9 cellular contexts compared by ENCODE assay signal in the genomic region with DNA sequence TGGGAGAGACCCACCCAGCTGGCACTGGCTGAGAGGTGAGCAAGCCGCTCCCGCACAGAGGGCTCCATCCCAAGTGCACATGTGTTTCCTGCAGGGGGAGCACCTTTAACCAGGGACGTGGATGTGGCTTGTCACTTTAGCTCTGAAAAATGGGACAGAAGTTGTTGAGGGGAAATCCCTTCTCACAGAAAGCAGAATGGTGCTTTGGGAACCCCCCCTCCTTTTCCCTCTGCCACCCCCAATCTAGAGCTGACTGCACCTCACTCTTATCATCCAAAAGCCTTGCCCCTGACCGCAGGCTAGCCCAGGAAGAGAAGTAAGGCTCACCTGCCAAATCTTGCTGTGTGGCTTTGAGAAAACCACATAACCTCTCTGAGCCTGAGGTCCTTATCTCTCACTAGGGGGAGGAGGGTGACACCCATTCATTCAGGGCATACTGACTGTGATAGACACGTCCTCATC.
DNase-seq lines count a peak whose midpoint lies in the region; ATAC-seq and TF ChIP-seq lines count a peak whose summit lies in the region.
"Had no signal": no experiment of that assay in that cellular context is flagged by ENCODE, and none has a peak within 500 bp of the region (broad histone marks: within the 10 kb centered on the region; RNA-seq: fewer than 3 reads in every experiment).

No MANE protein-coding gene starts in this region.

- H3K4me3 ChIP-seq in DND-41 (ENCODE audit: low read depth in 1 of 2, low read length in 2 of 2) = no peak overlapping the region
- H3K4me3 ChIP-seq in ovary = no peak overlapping the region
- H3K4me3 ChIP-seq in tibial nerve = no peak overlapping the region

- peaks cover 30% of the 10 kb centered on the region for H3K27me3 ChIP-seq in DND-41 (ENCODE audit: insufficient read depth, low read length, poor library complexity)
- H3K27me3 ChIP-seq in ovary = no peaks in the 10 kb centered on the region
- H3K27me3 ChIP-seq in tibial nerve = peaks cover 0 to 25% of the 10 kb centered on the region in 2 donors

- H3K36me3 Mint-ChIP-seq in activated T-helper 2 cell treated with anti-CD3 and anti-CD28 coated beads, Interferon-gamma antibody, Interleukin-2, Interleukin-4, amounts not matched to agents 10 μg/mL and 5 μg/mL and 100 μg/mL, durations not matched to agents 14 hours and 24 hours and 36 hours (ENCODE audit: low read depth) = no peaks in the 10 kb centered on the region
- no peaks in the 10 kb centered on the region for H3K36me3 Mint-ChIP-seq in natural killer cell

- no peaks in the 10 kb centered on the region for H3K9me3 Mint-ChIP-seq in activated T-helper 2 cell treated with anti-CD3 and anti-CD28 coated beads, Interferon-gamma antibody, Interleukin-2, Interleukin-4, amounts not matched to agents 10 μg/mL and 5 μg/mL and 100 μg/mL, durations not matched to agents 14 hours and 24 hours and 36 hours
- no peaks in the 10 kb centered on the region for H3K9me3 Mint-ChIP-seq in natural killer cell

- H3K27ac ChIP-seq in DND-41 (ENCODE audit: low read length) (no peak overlapping the region), ovary (no peak overlapping the region), tibial nerve (no peak overlapping the region)

- peaks cover 10% of the 10 kb centered on the region for H3K4me1 Mint-ChIP-seq in activated T-helper 2 cell treated with anti-CD3 and anti-CD28 coated beads, Interferon-gamma antibody, Interleukin-2, Interleukin-4, amounts not matched to agents 10 μg/mL and 5 μg/mL and 100 μg/mL, durations not matched to agents 14 hours and 24 hours and 36 hours (ENCODE audit: low read depth)
- peaks cover 15 to 17% of the 10 kb centered on the region in 2 donors for H3K4me1 Mint-ChIP-seq in natural killer cell

- peak; percentile 78 for ATAC-seq in DND-41 (ENCODE audit: insufficient read depth, low read depth)
- ATAC-seq in natural killer cell = peak in 2 of 3 donors; percentile 61 to 71
- ATAC-seq in GM19463 (IDR thresholded peaks at IDR 0.05; ENCODE audit: unreplicated experiment) = no peak

- no peak overlapping the region for H3K9ac ChIP-seq in DND-41 (ENCODE audit: low read depth, low read length)

- no peak overlapping the region for H3K27ac Mint-ChIP-seq in activated T-helper 2 cell treated with anti-CD3 and anti-CD28 coated beads, Interferon-gamma antibody, Interleukin-2, Interleukin-4, amounts not matched to agents 10 μg/mL and 5 μg/mL and 100 μg/mL, durations not matched to agents 14 hours and 24 hours and 36 hours
- H3K27ac Mint-ChIP-seq in natural killer cell = no peak overlapping the region

- H3K4me3 Mint-ChIP-seq in activated T-helper 2 cell treated with anti-CD3 and anti-CD28 coated beads, Interferon-gamma antibody, Interleukin-2, Interleukin-4, amounts not matched to agents 10 μg/mL and 5 μg/mL and 100 μg/mL, durations not matched to agents 14 hours and 24 hours and 36 hours (ENCODE audit: low read depth) = no peak overlapping the region
- H3K4me3 Mint-ChIP-seq in natural killer cell = no peak overlapping the region

- TF ChIP-seq EP300 in ovary (IDR thresholded peaks at IDR 0.05) = no peak
- TF ChIP-seq EP300 in tibial nerve (IDR thresholded peaks at IDR 0.05) = no peak

- no peak overlapping the region for H3K4me2 ChIP-seq in DND-41 (ENCODE audit: insufficient read depth, low read length)

- 34 to 46% (median 36%) methylated on average over 5 of the region's 5 CpGs for WGBS in ovary, 3 donors
- 47 to 56% methylated on average over 5 of the region's 5 CpGs for WGBS in tibial nerve, 2 donors

- no peak overlapping the region for H2AFZ ChIP-seq in DND-41 (ENCODE audit: low read depth, low read length)

- no peak for TF ChIP-seq POLR2A in ovary (IDR thresholded peaks at IDR 0.05)
- no peak for TF ChIP-seq POLR2A in tibial nerve (IDR thresholded peaks at IDR 0.05)

- intact Hi-C loops in activated T-helper 2 cell treated with anti-CD3 and anti-CD28 coated beads, Interferon-gamma antibody, Interleukin-2, Interleukin-4, amounts not matched to agents 10 μg/mL and 5 μg/mL and 100 μg/mL, durations not matched to agents 14 hours and 24 hours and 36 hours (cut with micrococcal nuclease) = loop anchor here (5.0 kb wide), 1 partner anchor 35 kb away; no protein-coding TSS in a partner anchor
- intact Hi-C loops in natural killer cell (cut with micrococcal nuclease) (no loop called here), ovary (cut with DNase I) (no loop called here)

- no peaks in the 10 kb centered on the region for H3K36me3 ChIP-seq in DND-41 (ENCODE audit: insufficient read depth, low read length)
- H3K36me3 ChIP-seq in ovary = no peaks in the 10 kb centered on the region
- H3K36me3 ChIP-seq in tibial nerve = no peaks in the 10 kb centered on the region

- DNase-seq in DND-41 = peak; percentile 39
- DNase-seq in HuH-7 (ENCODE audit: low spot score) = peak; percentile 94
- DNase-seq in activated T-helper 2 cell treated with anti-CD3 and anti-CD28 coated beads, Interferon-gamma antibody, Interleukin-2, Interleukin-4, amounts not matched to agents 10 μg/mL and 5 μg/mL and 100 μg/mL, durations not matched to agents 14 hours and 24 hours and 36 hours (ENCODE audit: low spot score) = peak; percentile 16
- no peak for DNase-seq in natural killer cell
- no peak for DNase-seq in H4 (ENCODE audit: low spot score)
- no peak for DNase-seq in ovary
- DNase-seq in tibial nerve (ENCODE audit: low spot score in 2 of 2) = no peak
- DNase-seq: anterior cingulate cortex had no signal

- H4K20me1 ChIP-seq in DND-41 (ENCODE audit: insufficient read depth, low read length) = 0 out of 2 replicates have a peak, but pooled peaks cover 4% of the 10 kb centered on the region

- H3K27me3 Mint-ChIP-seq in activated T-helper 2 cell treated with anti-CD3 and anti-CD28 coated beads, Interferon-gamma antibody, Interleukin-2, Interleukin-4, amounts not matched to agents 10 μg/mL and 5 μg/mL and 100 μg/mL, durations not matched to agents 14 hours and 24 hours and 36 hours (ENCODE audit: low read depth) = peaks cover 21% of the 10 kb centered on the region
- peaks cover 8 to 11% of the 10 kb centered on the region in 2 donors for H3K27me3 Mint-ChIP-seq in natural killer cell (ENCODE audit: low read depth in 2 of 2)

- H3K9me3 ChIP-seq in DND-41 (ENCODE audit: insufficient read depth, low read length, severe bottlenecking) (no peaks in the 10 kb centered on the region), ovary (no peaks in the 10 kb centered on the region), tibial nerve (no peaks in the 10 kb centered on the region)

- H3K4me1 ChIP-seq in DND-41 (ENCODE audit: insufficient read depth, low read length) (no peaks in the 10 kb centered on the region), ovary (ENCODE audit: insufficient read depth) (no peaks in the 10 kb centered on the region), tibial nerve (peaks cover 0 to 10% (median 0%) of the 10 kb centered on the region in 4 donors)

- no peaks in the 10 kb centered on the region for H3K79me2 ChIP-seq in DND-41 (ENCODE audit: insufficient read depth, low read length)

- TF ChIP-seq CTCF in DND-41 (IDR thresholded peaks at IDR 0.05; ENCODE audit: borderline replicate concordance, extremely low read depth, low read length, poor library complexity, severe bottlenecking) (peak; percentile 58), natural killer cell (IDR thresholded peaks at IDR 0.05) (no peak), ovary (IDR thresholded peaks at IDR 0.05) (no peak), tibial nerve (IDR thresholded peaks at IDR 0.05) (no peak)

Comparison
In these comparisons a context has a peak if more than half of its experiments do, and no peak if none do; other contexts are left out.
1. DNase-seq: peak in DND-41 (single experiment), HuH-7 (single experiment) and activated T-helper 2 cell treated with anti-CD3 and anti-CD28 coated beads, Interferon-gamma antibody, Interleukin-2, Interleukin-4, amounts not matched to agents 10 μg/mL and 5 μg/mL and 100 μg/mL, durations not matched to agents 14 hours and 24 hours and 36 hours (single experiment); none in natural killer cell (single experiment), H4 (single experiment), ovary (0 of 5) and tibial nerve (0 of 2).